Comparison of ENCODE assay signal across 1 cellular context in genomic region chr10:131743190-131744151, GRCh38.
TF ChIP-seq lines count a peak whose summit lies in the region.

No MANE protein-coding gene starts in this region.

TF ChIP-seq in GM23338, 12 proteins besides CTCF, POLR2A, EP300 and RAD21 (continued from another document):
- TF ChIP-seq, protein P1, sequence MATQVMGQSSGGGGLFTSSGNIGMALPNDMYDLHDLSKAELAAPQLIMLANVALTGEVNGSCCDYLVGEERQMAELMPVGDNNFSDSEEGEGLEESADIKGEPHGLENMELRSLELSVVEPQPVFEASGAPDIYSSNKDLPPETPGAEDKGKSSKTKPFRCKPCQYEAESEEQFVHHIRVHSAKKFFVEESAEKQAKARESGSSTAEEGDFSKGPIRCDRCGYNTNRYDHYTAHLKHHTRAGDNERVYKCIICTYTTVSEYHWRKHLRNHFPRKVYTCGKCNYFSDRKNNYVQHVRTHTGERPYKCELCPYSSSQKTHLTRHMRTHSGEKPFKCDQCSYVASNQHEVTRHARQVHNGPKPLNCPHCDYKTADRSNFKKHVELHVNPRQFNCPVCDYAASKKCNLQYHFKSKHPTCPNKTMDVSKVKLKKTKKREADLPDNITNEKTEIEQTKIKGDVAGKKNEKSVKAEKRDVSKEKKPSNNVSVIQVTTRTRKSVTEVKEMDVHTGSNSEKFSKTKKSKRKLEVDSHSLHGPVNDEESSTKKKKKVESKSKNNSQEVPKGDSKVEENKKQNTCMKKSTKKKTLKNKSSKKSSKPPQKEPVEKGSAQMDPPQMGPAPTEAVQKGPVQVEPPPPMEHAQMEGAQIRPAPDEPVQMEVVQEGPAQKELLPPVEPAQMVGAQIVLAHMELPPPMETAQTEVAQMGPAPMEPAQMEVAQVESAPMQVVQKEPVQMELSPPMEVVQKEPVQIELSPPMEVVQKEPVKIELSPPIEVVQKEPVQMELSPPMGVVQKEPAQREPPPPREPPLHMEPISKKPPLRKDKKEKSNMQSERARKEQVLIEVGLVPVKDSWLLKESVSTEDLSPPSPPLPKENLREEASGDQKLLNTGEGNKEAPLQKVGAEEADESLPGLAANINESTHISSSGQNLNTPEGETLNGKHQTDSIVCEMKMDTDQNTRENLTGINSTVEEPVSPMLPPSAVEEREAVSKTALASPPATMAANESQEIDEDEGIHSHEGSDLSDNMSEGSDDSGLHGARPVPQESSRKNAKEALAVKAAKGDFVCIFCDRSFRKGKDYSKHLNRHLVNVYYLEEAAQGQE (IDR thresholded peaks at IDR 0.05; ENCODE audit: unreplicated experiment) = no peak
- TF ChIP-seq JUNB (IDR thresholded peaks at IDR 0.05; ENCODE audit: unreplicated experiment) (no peak), ZNF331 (CRISPR knock-in tag; IDR thresholded peaks at IDR 0.05; ENCODE audit: low read depth) (no peak), STAT1 (IDR thresholded peaks at IDR 0.05; ENCODE audit: unreplicated experiment) (no peak), NANOG (IDR thresholded peaks at IDR 0.05; ENCODE audit: borderline replicate concordance) (no peak), EZH2 (IDR thresholded peaks at IDR 0.05; ENCODE audit: low read depth, unreplicated experiment) (no peak), CREB1 (CRISPR knock-in tag; IDR thresholded peaks at IDR 0.05; ENCODE audit: low read depth) (no peak)
